Comparison of ENCODE assay signal across 9 cellular contexts in genomic region chr2:62340981-62341624, GRCh38.
DNase-seq lines count a peak whose midpoint lies in the region; ATAC-seq, FAIRE-seq and TF ChIP-seq lines count a peak whose summit lies in the region.
"Had no signal": no experiment of that assay in that cellular context is flagged by ENCODE, and none has a peak within 500 bp of the region (broad histone marks: within the 10 kb centered on the region; RNA-seq: fewer than 3 reads in every experiment).

No MANE protein-coding gene starts in this region.

- H3K9ac ChIP-seq in smooth muscle cell (ENCODE audit: low read depth) = no peak overlapping the region

- H3F3A ChIP-seq in smooth muscle cell (ENCODE audit: low read depth) = peaks cover 10% of the 10 kb centered on the region

- H3K9me3 ChIP-seq in smooth muscle cell (replicated peaks; ENCODE audit: low read depth) = no peaks in the 10 kb centered on the region

- H3K4me1 ChIP-seq in smooth muscle cell (ENCODE audit: low read depth) = no peaks in the 10 kb centered on the region

- no peak for FAIRE-seq in bronchial epithelial cell (lab: Jason Lieb, UNC)

- WGBS in smooth muscle cell (ENCODE audit: low lambda C conversion rate) = 15% methylated on average over 5 of the region's 5 CpGs

- H3K27ac ChIP-seq in smooth muscle cell (ENCODE audit: low read depth) = peak overlapping the region; percentile 48

- H3K36me3 ChIP-seq in bronchial epithelial cell (ENCODE audit: control insufficient read depth, insufficient read depth, low read length) (no peaks in the 10 kb centered on the region), smooth muscle cell (ENCODE audit: low read depth) (no peaks in the 10 kb centered on the region)

- no peaks in the 10 kb centered on the region for H3K27me3 ChIP-seq in bronchial epithelial cell (ENCODE audit: control insufficient read depth, insufficient read depth, low read length)
- H3K27me3 ChIP-seq in smooth muscle cell (ENCODE audit: low read depth) = no peaks in the 10 kb centered on the region

- no peak for TF ChIP-seq CTCF in bronchial epithelial cell (IDR thresholded peaks at IDR 0.05; ENCODE audit: insufficient read depth, low read length, severe bottlenecking)
- no peak for TF ChIP-seq CTCF in smooth muscle cell (IDR thresholded peaks at IDR 0.05; ENCODE audit: borderline replicate concordance, insufficient read depth, poor library complexity, severe bottlenecking)

- H3K4me3 ChIP-seq in bronchial epithelial cell (ENCODE audit: low read depth, low read length) (no peak overlapping the region), smooth muscle cell (no peak overlapping the region)

- H3K4me2 ChIP-seq in smooth muscle cell = no peak overlapping the region

- H2AFZ ChIP-seq in smooth muscle cell (ENCODE audit: low read depth) = no peak overlapping the region

- ATAC-seq in GM19452 (IDR thresholded peaks at IDR 0.05; ENCODE audit: unreplicated experiment) = peak; percentile 41
- ATAC-seq in GM19467 (IDR thresholded peaks at IDR 0.05; ENCODE audit: unreplicated experiment) = no peak

- H4K20me1 ChIP-seq in smooth muscle cell (ENCODE audit: low read depth) = no peaks in the 10 kb centered on the region

- peak; percentile 43 for DNase-seq in A172 (ENCODE audit: low spot score)
- DNase-seq in NCI-H1105 (lab: John Stamatoyannopoulos, UW) = peak; percentile 30
- peak; percentile 38 for DNase-seq in bronchial epithelial cell (ENCODE audit: low read depth)
- DNase-seq in smooth muscle cell (lab: John Stamatoyannopoulos, UW; ENCODE audit: unreplicated experiment) = peak; percentile 13
- DNase-seq in ecto neural progenitor cell (ENCODE audit: low spot score) = no peak
- no peak for DNase-seq in effector CD4-positive, alpha-beta T cell
- DNase-seq: CD4-positive, CD25-positive, alpha-beta regulatory T cell had no signal

- H3K79me2 ChIP-seq in smooth muscle cell (ENCODE audit: low read depth) = no peaks in the 10 kb centered on the region

Comparison
In these comparisons a context has a peak if more than half of its experiments do, and no peak if none do; other contexts are left out.
1. DNase-seq: peak in A172 (single experiment), NCI-H1105 (single experiment), bronchial epithelial cell (single experiment) and smooth muscle cell (single experiment); none in ecto neural progenitor cell (single experiment) and effector CD4-positive, alpha-beta T cell (single experiment).